In the genomic region with DNA sequence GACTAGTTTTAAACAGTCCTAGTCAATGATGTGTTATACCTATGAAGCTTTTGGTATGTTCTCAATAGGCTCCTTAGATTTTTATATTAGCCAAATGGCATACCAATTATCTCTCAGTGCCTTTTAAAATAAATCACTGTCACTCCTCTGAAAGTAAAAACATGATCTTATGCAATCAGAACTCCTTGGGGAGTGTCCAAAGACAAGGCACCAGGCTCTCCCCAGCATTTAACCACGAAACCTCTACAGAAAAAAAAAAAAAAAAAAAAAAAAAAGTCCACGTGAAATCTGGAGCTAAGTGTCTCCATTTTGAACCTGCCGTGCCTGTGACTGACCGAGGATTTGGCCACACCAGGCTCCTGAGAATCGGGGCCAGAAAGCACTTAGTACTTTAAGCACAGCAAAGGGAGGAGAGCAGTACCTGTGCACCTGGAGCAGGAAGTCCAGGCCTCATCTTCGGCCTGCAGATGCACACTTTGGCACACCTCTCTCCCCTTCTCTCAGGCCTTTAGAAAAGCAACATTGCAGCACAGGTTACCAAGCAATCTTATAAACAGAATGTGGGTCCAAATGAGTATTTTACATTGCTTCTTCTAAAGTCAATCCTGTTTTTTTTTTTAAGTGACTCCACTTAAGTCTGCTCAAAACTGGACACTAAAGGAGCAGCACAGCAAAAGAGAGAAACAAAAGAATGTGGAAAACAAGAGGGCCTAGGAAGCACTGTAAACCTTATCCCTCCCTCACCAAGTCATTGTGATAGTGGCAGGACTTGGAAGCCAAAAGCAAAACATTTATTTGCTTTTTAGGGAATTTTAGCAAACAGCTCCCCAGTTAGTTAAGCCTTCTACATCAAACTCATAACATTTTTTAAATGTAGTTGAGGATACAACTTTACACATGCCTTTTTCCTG, we compare ENCODE assay signal across 9 cellular contexts. TPM values are rescaled to one million over a fixed set of nuclear protein-coding genes. Genes with fewer than 3 reads are reported as not detected.
DNase-seq lines count a peak whose midpoint lies in the region; TF ChIP-seq lines count a peak whose summit lies in the region.
"Had no signal": no experiment of that assay in that cellular context is flagged by ENCODE, and none has a peak within 500 bp of the region (broad histone marks: within the 10 kb centered on the region; RNA-seq: fewer than 3 reads in every experiment).

No MANE protein-coding gene starts in this region.

- no peak overlapping the region for H3K27ac Mint-ChIP-seq in MCF 10A (ENCODE audit: low read depth, unreplicated experiment)
- H3K27ac Mint-ChIP-seq: activated T-helper 1 cell treated with anti-CD3 and anti-CD28 coated beads, Interleukin-12 subunit alpha, Interleukin-12 subunit beta, Interleukin-2, Interleukin-4 antibody, amounts not matched to agents 30 ng/mL and 10 ng/mL and 1 ng/mL, durations not matched to agents 14 hours and 24 hours and 36 hours had no signal

- no peaks in the 10 kb centered on the region for H3K36me3 ChIP-seq in muscle layer of colon (ENCODE audit: insufficient read depth, low read length)
- H3K36me3 ChIP-seq in suprapubic skin, result no peaks in the 10 kb centered on the region

- H3K27me3 Mint-ChIP-seq in MCF 10A (ENCODE audit: insufficient read depth, unreplicated experiment), result peaks cover 14% of the 10 kb centered on the region

- DNase-seq in NCI-H146 (lab: John Stamatoyannopoulos, UW), result peak; percentile 14
- DNase-seq in MCF 10A (ENCODE audit: unreplicated experiment), result peak; percentile 25
- DNase-seq in suprapubic skin (ENCODE audit: low spot score in 2 of 2), result no peak
- no peak for DNase-seq in activated gamma-delta T cell treated with Interleukin-2 at 50 U/mL for 16 hours
- DNase-seq in NCI-H446 (lab: John Stamatoyannopoulos, UW), result no peak
- no peak for DNase-seq in NCI-H2171 (lab: John Stamatoyannopoulos, UW)
- DNase-seq in HPDE6-E6E7 (ENCODE audit: extremely low spot score), result no peak

- TF ChIP-seq POLR2A in suprapubic skin (IDR thresholded peaks at IDR 0.05), result no peak

- H3K9me3 Mint-ChIP-seq in MCF 10A (ENCODE audit: unreplicated experiment), result no peaks in the 10 kb centered on the region
- H3K9me3 Mint-ChIP-seq: activated T-helper 1 cell treated with anti-CD3 and anti-CD28 coated beads, Interleukin-12 subunit alpha, Interleukin-12 subunit beta, Interleukin-2, Interleukin-4 antibody, amounts not matched to agents 30 ng/mL and 10 ng/mL and 1 ng/mL, durations not matched to agents 14 hours and 24 hours and 36 hours had no signal

- intact Hi-C loops in MCF 10A (cut with micrococcal nuclease), result no loop called here

- no peaks in the 10 kb centered on the region for H3K27me3 ChIP-seq in muscle layer of colon (ENCODE audit: control insufficient read depth in 1 of 2, insufficient read depth in 2 of 2, low read length in 2 of 2)
- H3K27me3 ChIP-seq in suprapubic skin, result no peaks in the 10 kb centered on the region

- TF ChIP-seq EP300 in suprapubic skin (IDR thresholded peaks at IDR 0.05), result no peak

- 43% methylated on average over 6 of the region's 6 CpGs for WGBS in suprapubic skin

- no peak for TF ChIP-seq CTCF in MCF 10A (IDR thresholded peaks at IDR 0.05; ENCODE audit: unreplicated experiment)
- no peak for TF ChIP-seq CTCF in suprapubic skin (IDR thresholded peaks at IDR 0.05)

- POLR2A ChIA-PET in MCF 10A (lab: Yijun Ruan, JAX), result interaction anchor here (0.5 to 1.4 kb wide), 6 partner anchors 9 to 82 kb away, joined by 3 to 8 read pairs (median 3); no protein-coding TSS in a partner anchor

- BruUV-seq in MCF 10A (replicated peaks; lab: Mats Ljungman, UMichigan), result no TSS peak

- no peak overlapping the region for H3K9ac ChIP-seq in muscle layer of colon (ENCODE audit: low read length)

- H3K4me3 ChIP-seq in muscle layer of colon (ENCODE audit: low read depth in 1 of 2, low read length in 2 of 2), result peak overlapping the region; percentile 9 to 47
- peak overlapping the region; percentile 17 for H3K4me3 ChIP-seq in suprapubic skin

- CTCF ChIA-PET in MCF 10A (lab: Yijun Ruan, JAX), result interaction anchor here (1.0 kb wide), 1 partner anchor 221 kb away, joined by 3 read pairs; no protein-coding TSS in a partner anchor

- peaks cover 40% of the 10 kb centered on the region for H3K4me1 ChIP-seq in muscle layer of colon (ENCODE audit: insufficient read depth, low read length)
- peaks cover 45% of the 10 kb centered on the region for H3K4me1 ChIP-seq in suprapubic skin

- peaks cover 11% of the 10 kb centered on the region for H3K4me1 Mint-ChIP-seq in MCF 10A (ENCODE audit: insufficient read depth, unreplicated experiment)

- no peak overlapping the region for H3K4me3 Mint-ChIP-seq in MCF 10A (ENCODE audit: unreplicated experiment)
- H3K4me3 Mint-ChIP-seq: activated T-helper 1 cell treated with anti-CD3 and anti-CD28 coated beads, Interleukin-12 subunit alpha, Interleukin-12 subunit beta, Interleukin-2, Interleukin-4 antibody, amounts not matched to agents 30 ng/mL and 10 ng/mL and 1 ng/mL, durations not matched to agents 14 hours and 24 hours and 36 hours had no signal

- no peaks in the 10 kb centered on the region for H3K9me3 ChIP-seq in muscle layer of colon (ENCODE audit: low read length)
- no peaks in the 10 kb centered on the region for H3K9me3 ChIP-seq in suprapubic skin

- H3K27ac ChIP-seq in muscle layer of colon (ENCODE audit: low read depth, low read length), result peak overlapping the region; percentile 88
- H3K27ac ChIP-seq in suprapubic skin, result peak overlapping the region; percentile 88

- H3K36me3 Mint-ChIP-seq in MCF 10A (ENCODE audit: insufficient read depth, unreplicated experiment), result no peaks in the 10 kb centered on the region

RNA-seq across cellular contexts. Expression of gene FAM13C, which starts 1.5 kb away (rescaled TPM):
- total RNA-seq in MCF 10A (2022) (not detected in 2 replicates), suprapubic skin (10 to 100 TPM in 2 of 4 donors, 1 to 10 TPM in 2; 6.0 to 21.8 (median 10.5) TPM)
- total RNA-seq: activated T-helper 1 cell treated with anti-CD3 and anti-CD28 coated beads, Interleukin-12 subunit alpha, Interleukin-12 subunit beta, Interleukin-2, Interleukin-4 antibody, amounts not matched to agents 30 ng/mL and 10 ng/mL and 1 ng/mL, durations not matched to agents 14 hours and 24 hours and 36 hours had no signal

Comparison
In these comparisons a context has a peak if more than half of its experiments do, and no peak if none do; other contexts are left out.
1. DNase-seq: peak in NCI-H146 (single experiment) and MCF 10A (single experiment); none in suprapubic skin (0 of 2), activated gamma-delta T cell treated with Interleukin-2 at 50 U/mL for 16 hours (single experiment), NCI-H446 (0 of 2), NCI-H2171 (single experiment) and HPDE6-E6E7 (single experiment).